In the genomic region with DNA sequence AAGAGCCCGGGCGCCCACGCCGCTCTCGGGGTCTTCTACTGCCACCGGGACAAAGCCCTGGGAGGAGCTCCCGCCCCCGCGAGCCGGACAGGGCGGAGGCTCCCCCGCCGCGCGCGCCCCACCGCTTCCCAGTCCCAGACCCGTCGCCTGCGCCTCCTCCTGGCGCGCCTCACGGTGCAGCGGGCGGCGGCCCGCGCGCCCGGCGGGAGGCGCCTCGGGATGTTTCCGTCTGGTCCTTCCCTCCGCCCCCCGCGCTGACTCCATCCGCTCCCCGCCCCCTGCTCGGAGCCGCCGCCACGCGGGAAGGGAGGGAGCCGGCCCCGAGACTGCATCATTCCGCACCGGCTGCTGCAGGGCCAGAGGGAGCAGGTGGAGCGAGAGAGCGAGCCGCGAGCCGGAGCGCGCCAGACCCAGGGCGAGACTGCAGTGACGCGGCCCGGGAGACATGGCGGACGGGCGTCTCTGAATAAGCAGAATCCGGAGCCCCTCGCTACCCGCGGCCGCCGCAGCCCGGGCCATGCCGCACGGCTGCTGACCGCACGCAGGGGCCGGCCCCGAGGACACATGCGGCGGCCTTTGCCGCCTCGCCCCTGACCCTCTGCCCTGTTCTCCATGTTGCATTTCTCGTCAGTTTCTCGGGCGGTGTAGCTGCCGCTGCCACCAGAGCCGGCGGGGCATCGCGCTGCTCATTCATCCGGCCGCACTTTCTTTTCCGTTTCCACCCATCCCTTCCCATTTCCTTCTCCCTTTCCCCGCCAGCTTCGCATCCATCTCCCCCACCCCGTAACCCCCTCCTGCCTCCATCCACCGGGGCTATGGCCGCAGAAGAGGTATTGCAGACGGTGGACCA, we compare ENCODE assay signal across 8 cellular contexts. TPM values are rescaled to one million over a fixed set of nuclear protein-coding genes. Genes with fewer than 3 reads are reported as not detected.
DNase-seq lines count a peak whose midpoint lies in the region; ATAC-seq lines count a peak whose summit lies in the region.

A gene (plus strand): TSS at position 331 of the 850 bp plus-strand sequence. CDS start 485 bp downstream, at position 816.

- H3K4me1 ChIP-seq in CD4-positive, CD25-positive, alpha-beta regulatory T cell (ENCODE audit: control insufficient read depth, insufficient read depth, low read length, poor library complexity, severe bottlenecking), result peaks cover 26% of the 10 kb centered on the region

- H3K4me1 Mint-ChIP-seq in CD4-positive, CD25-positive, alpha-beta regulatory T cell, result peaks cover 19 to 35% (median 27%) of the 10 kb centered on the region in 4 donors

- H3K9me3 Mint-ChIP-seq in CD4-positive, CD25-positive, alpha-beta regulatory T cell, result no peaks in the 10 kb centered on the region

- H3K27me3 ChIP-seq in CD4-positive, CD25-positive, alpha-beta regulatory T cell (ENCODE audit: control insufficient read depth, insufficient read depth, low read length), result no peaks in the 10 kb centered on the region

- H3K4me3 Mint-ChIP-seq in CD4-positive, CD25-positive, alpha-beta regulatory T cell, result peak within 1 kb of the TSS; percentile 96 to 98 (median 98)

- peak within 1 kb of the TSS; percentile 88 for H3K4me3 ChIP-seq in CD4-positive, CD25-positive, alpha-beta regulatory T cell (ENCODE audit: low read depth, low read length)

- ATAC-seq in CD4-positive, CD25-positive, alpha-beta regulatory T cell (ENCODE audit: low read depth in 2 of 2), result peak; percentile 73 to 77
- ATAC-seq in GM19351 (IDR thresholded peaks at IDR 0.05; ENCODE audit: unreplicated experiment) (peak; percentile 77), HG03520 (IDR thresholded peaks at IDR 0.05; ENCODE audit: unreplicated experiment) (peak; percentile 78)

- peak; percentile 59 to 75 (median 68) for DNase-seq in CD4-positive, CD25-positive, alpha-beta regulatory T cell
- DNase-seq in NCI-H82 treated with DMSO at 0.1 percent for 48 hours (lab: John Stamatoyannopoulos, UW; ENCODE audit: unreplicated experiment) (peak; percentile 73), medulla oblongata (ENCODE audit: extremely low spot score) (peak; percentile 92)
- peak; percentile 91 for DNase-seq in activated CD8-positive, alpha-beta memory T cell treated with anti-CD3 and anti-CD28 coated beads for 24 hours
- peak; percentile 66 for DNase-seq in effector CD4-positive, alpha-beta T cell
- DNase-seq in stimulated activated CD8-positive, alpha-beta memory T cell treated with anti-CD3 and anti-CD28 coated beads, Interleukin-12 subunit alpha, Interleukin-12 subunit beta, amount 100 ng/mL, for 1 hour (ENCODE audit: low read depth), result peak; percentile 40

- H3K36me3 ChIP-seq in CD4-positive, CD25-positive, alpha-beta regulatory T cell (ENCODE audit: control insufficient read depth, insufficient read depth, low read length), result no peaks in the 10 kb centered on the region

- peak within 1 kb of the TSS; percentile 92 to 96 (median 96) for H3K27ac Mint-ChIP-seq in CD4-positive, CD25-positive, alpha-beta regulatory T cell

- H3K27ac ChIP-seq in CD4-positive, CD25-positive, alpha-beta regulatory T cell (ENCODE audit: insufficient read depth, low read length, poor library complexity, severe bottlenecking), result peak within 1 kb of the TSS; percentile 51

- peaks cover 8% of the 10 kb centered on the region for H3K27me3 Mint-ChIP-seq in CD4-positive, CD25-positive, alpha-beta regulatory T cell

- no peaks in the 10 kb centered on the region for H3K36me3 Mint-ChIP-seq in CD4-positive, CD25-positive, alpha-beta regulatory T cell

- no peaks in the 10 kb centered on the region for H3K9me3 ChIP-seq in CD4-positive, CD25-positive, alpha-beta regulatory T cell (ENCODE audit: control insufficient read depth in 2 of 2, low read length in 2 of 2)

RNA-seq across cellular contexts. Expression of the gene that starts here (rescaled TPM):
- total RNA-seq in CD4-positive, CD25-positive, alpha-beta regulatory T cell, result 23.6 TPM
- 1 to 10 TPM; 8.0 to 9.6 (median 8.8) TPM for polyA plus RNA-seq in CD4-positive, CD25-positive, alpha-beta regulatory T cell

Comparison
In these comparisons a context has a peak if more than half of its experiments do, and no peak if none do; other contexts are left out.
1. Peak in every context shown above with its lines: DNase-seq, ATAC-seq, H3K4me3 ChIP-seq and H3K27ac ChIP-seq.
2. DNase-seq: peak in every context shown above with its lines; median percentile 92 in medulla oblongata; 91 in activated CD8-positive, alpha-beta memory T cell treated with anti-CD3 and anti-CD28 coated beads for 24 hours; 73 in NCI-H82 treated with DMSO at 0.1 percent for 48 hours; 68 in CD4-positive, CD25-positive, alpha-beta regulatory T cell; 66 in effector CD4-positive, alpha-beta T cell; 40 in stimulated activated CD8-positive, alpha-beta memory T cell treated with anti-CD3 and anti-CD28 coated beads, Interleukin-12 subunit alpha, Interleukin-12 subunit beta, amount 100 ng/mL, for 1 hour.